In the genomic region with DNA sequence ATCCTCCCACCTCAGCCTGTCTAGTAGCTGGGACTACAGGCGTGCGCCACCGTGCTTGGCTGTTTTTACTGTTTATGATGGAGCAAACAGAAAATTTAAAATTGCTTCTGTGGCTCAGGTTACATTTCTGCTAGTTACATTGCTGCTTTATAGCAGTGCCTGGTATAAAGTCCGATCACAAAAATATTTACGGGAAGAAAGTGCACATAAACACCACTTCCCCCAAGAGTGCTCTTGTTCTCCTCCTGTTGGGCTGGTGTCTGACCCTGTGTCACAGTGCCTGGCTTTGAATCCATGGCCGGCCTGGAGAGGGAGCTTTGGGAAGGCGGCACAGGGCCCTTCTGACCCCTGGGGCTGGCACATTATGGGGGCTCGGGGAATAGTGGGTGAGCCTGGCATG, we compare ENCODE assay signal across 15 cellular contexts. TPM values are rescaled to one million over a fixed set of nuclear protein-coding genes. Genes with fewer than 3 reads are reported as not detected.
DNase-seq lines count a peak whose midpoint lies in the region; ATAC-seq and TF ChIP-seq lines count a peak whose summit lies in the region.
"Had no signal": no experiment of that assay in that cellular context is flagged by ENCODE, and none has a peak within 500 bp of the region (broad histone marks: within the 10 kb centered on the region; RNA-seq: fewer than 3 reads in every experiment).

No MANE protein-coding gene starts in this region.

- ATAC-seq in left colon (peak; percentile 92), psoas muscle (no peak), HG02885 (IDR thresholded peaks at IDR 0.05; ENCODE audit: poor library complexity, unreplicated experiment) (no peak), upper lobe of right lung (no peak)
- ATAC-seq: HCT116 had no signal

- no peak for TF ChIP-seq POLR2A in testis (IDR thresholded peaks at IDR 0.05)

- no peaks in the 10 kb centered on the region for H3K27me3 Mint-ChIP-seq in activated naive CD4-positive, alpha-beta T cell treated with anti-CD3 and anti-CD28 coated beads, Interleukin-2, amount 10 ng/mL, durations not matched to agents 7 days and 5 days
- H3K27me3 Mint-ChIP-seq in activated naive CD4-positive, alpha-beta T cell treated with anti-CD3 and anti-CD28 coated beads for 36 hours (ENCODE audit: low read depth) = no peaks in the 10 kb centered on the region

- H3K4me3 Mint-ChIP-seq in activated naive CD4-positive, alpha-beta T cell treated with anti-CD3 and anti-CD28 coated beads, Interleukin-2, amount 10 ng/mL, durations not matched to agents 7 days and 5 days = no peak overlapping the region
- H3K4me3 Mint-ChIP-seq in activated naive CD4-positive, alpha-beta T cell treated with anti-CD3 and anti-CD28 coated beads for 36 hours = no peak overlapping the region

- H3K36me3 ChIP-seq in psoas muscle (ENCODE audit: insufficient read depth in 1 of 2, low read depth in 1 of 2) (peaks cover 3 to 67% of the 10 kb centered on the region in 2 donors), testis (ENCODE audit: low read depth, missing control alignments) (no peaks in the 10 kb centered on the region), upper lobe of right lung (peaks cover 52% of the 10 kb centered on the region)

- H3K9me3 ChIP-seq in psoas muscle (no peaks in the 10 kb centered on the region), testis (no peaks in the 10 kb centered on the region), upper lobe of right lung (no peaks in the 10 kb centered on the region)
- H3K9me3 ChIP-seq: BLaER1 had no signal

- no peak for DNase-seq in activated naive CD4-positive, alpha-beta T cell treated with anti-CD3 and anti-CD28 coated beads, Interleukin-2, amount 10 ng/mL, durations not matched to agents 7 days and 5 days
- no peak for DNase-seq in activated naive CD4-positive, alpha-beta T cell treated with anti-CD3 and anti-CD28 coated beads for 36 hours
- DNase-seq in left colon = peak in 1 of 2 donors; percentile 48
- no peak for DNase-seq in psoas muscle
- no peak for DNase-seq in testis
- no peak for DNase-seq in upper lobe of right lung
- DNase-seq: 8988T, AML-193, Calu3, DMS 273 treated with DMSO at 0.1 percent for 48 hours had no signal

- intact Hi-C loops in activated naive CD4-positive, alpha-beta T cell treated with anti-CD3 and anti-CD28 coated beads for 36 hours (cut with micrococcal nuclease) = no loop called here
- intact Hi-C loops in left colon (cut with DNase I, micrococcal nuclease) (no loop called here), psoas muscle (cut with DNase I) (no loop called here), testis (cut with DNase I; ENCODE audit: low total_unique reads) (no loop called here), upper lobe of right lung (cut with DNase I) (no loop called here)

- H3K4me1 ChIP-seq in psoas muscle (peaks cover 13% of the 10 kb centered on the region), testis (peaks cover 13% of the 10 kb centered on the region), upper lobe of right lung (no peaks in the 10 kb centered on the region)
- H3K4me1 ChIP-seq: BLaER1 had no signal

- TF ChIP-seq CTCF in psoas muscle (IDR thresholded peaks at IDR 0.05) (no peak), testis (IDR thresholded peaks at IDR 0.05) (no peak), upper lobe of right lung (IDR thresholded peaks at IDR 0.05) (no peak)

- H3K4me1 Mint-ChIP-seq in activated naive CD4-positive, alpha-beta T cell treated with anti-CD3 and anti-CD28 coated beads, Interleukin-2, amount 10 ng/mL, durations not matched to agents 7 days and 5 days = peaks cover 2% of the 10 kb centered on the region
- H3K4me1 Mint-ChIP-seq in activated naive CD4-positive, alpha-beta T cell treated with anti-CD3 and anti-CD28 coated beads for 36 hours (ENCODE audit: low read depth) = no peaks in the 10 kb centered on the region

- CTCF ChIA-PET in activated naive CD4-positive, alpha-beta T cell treated with anti-CD3 and anti-CD28 coated beads, Interleukin-2, amount 10 ng/mL, durations not matched to agents 7 days and 5 days (lab: Charles Lee) = no interaction called here
- CTCF ChIA-PET in activated naive CD4-positive, alpha-beta T cell treated with anti-CD3 and anti-CD28 coated beads for 36 hours (lab: Charles Lee) = interaction anchor here (1.2 kb wide), 1 partner anchor 9 kb away, joined by 3 read pairs; no protein-coding TSS in a partner anchor

- peak overlapping the region; percentile 81 for H3K27ac ChIP-seq in psoas muscle
- no peak overlapping the region for H3K27ac ChIP-seq in testis
- H3K27ac ChIP-seq in upper lobe of right lung = no peak overlapping the region
- H3K27ac ChIP-seq: BLaER1 had no signal

- H3K27ac Mint-ChIP-seq in activated naive CD4-positive, alpha-beta T cell treated with anti-CD3 and anti-CD28 coated beads, Interleukin-2, amount 10 ng/mL, durations not matched to agents 7 days and 5 days = peak overlapping the region; percentile 45
- no peak overlapping the region for H3K27ac Mint-ChIP-seq in activated naive CD4-positive, alpha-beta T cell treated with anti-CD3 and anti-CD28 coated beads for 36 hours

- no peak overlapping the region for H3K4me3 ChIP-seq in psoas muscle
- H3K4me3 ChIP-seq in testis = no peak overlapping the region
- H3K4me3 ChIP-seq in upper lobe of right lung = no peak overlapping the region
- H3K4me3 ChIP-seq: BLaER1 had no signal

- H3K27me3 ChIP-seq in psoas muscle (ENCODE audit: insufficient read depth in 3 of 3, low read length in 2 of 3) (no peaks in the 10 kb centered on the region), testis (no peaks in the 10 kb centered on the region), upper lobe of right lung (no peaks in the 10 kb centered on the region)
- H3K27me3 ChIP-seq: BLaER1 had no signal

- WGBS in psoas muscle, 3 donors = 73 to 86% (median 73%) methylated on average over 8 of the region's 8 CpGs
- 78 to 85% methylated on average over 8 of the region's 8 CpGs for whole genome bisulfite sequencing in testis, 2 donors

- no peaks in the 10 kb centered on the region for H3K9me3 Mint-ChIP-seq in activated naive CD4-positive, alpha-beta T cell treated with anti-CD3 and anti-CD28 coated beads, Interleukin-2, amount 10 ng/mL, durations not matched to agents 7 days and 5 days
- H3K9me3 Mint-ChIP-seq in activated naive CD4-positive, alpha-beta T cell treated with anti-CD3 and anti-CD28 coated beads for 36 hours = no peaks in the 10 kb centered on the region

- peaks cover 15% of the 10 kb centered on the region for H3K36me3 Mint-ChIP-seq in activated naive CD4-positive, alpha-beta T cell treated with anti-CD3 and anti-CD28 coated beads, Interleukin-2, amount 10 ng/mL, durations not matched to agents 7 days and 5 days
- peaks cover 3% of the 10 kb centered on the region for H3K36me3 Mint-ChIP-seq in activated naive CD4-positive, alpha-beta T cell treated with anti-CD3 and anti-CD28 coated beads for 36 hours (ENCODE audit: low read depth)

RNA-seq across cellular contexts. Expression of a gene that starts 11.9 kb away (rescaled TPM):
- 10 to 100 TPM; 48.2 to 60.0 TPM for total RNA-seq in activated naive CD4-positive, alpha-beta T cell treated with anti-CD3 and anti-CD28 coated beads for 36 hours
- total RNA-seq in left colon = 10 to 100 TPM; 78.8 to 80.1 TPM
- total RNA-seq in psoas muscle = 100 to 1,000 TPM; 209 to 509 (median 312) TPM
- 100 to 1,000 TPM in 2 of 3 donors, 10 to 100 TPM in 1; 99.3 to 208 (median 135) TPM for polyA plus RNA-seq in psoas muscle
- total RNA-seq in testis = 100 to 1,000 TPM; 114 to 116 TPM
- 203 TPM for polyA plus RNA-seq in testis (ENCODE audit: insufficient read depth, low read depth, low replicate concordance)
- 85.7 TPM for total RNA-seq in upper lobe of right lung

RNA-seq across cellular contexts. Expression of a gene that starts 15.1 kb away (rescaled TPM):
- total RNA-seq in activated naive CD4-positive, alpha-beta T cell treated with anti-CD3 and anti-CD28 coated beads for 36 hours = 10 to 100 TPM; 50.9 to 53.0 TPM
- total RNA-seq in left colon (10 to 100 TPM; 45.8 to 51.5 TPM), psoas muscle (10 to 100 TPM; 27.3 to 54.4 (median 39.6) TPM), testis (10 to 100 TPM; 50.6 to 72.9 TPM), upper lobe of right lung (45.9 TPM)
- polyA plus RNA-seq in psoas muscle (10 to 100 TPM; 39.9 to 99.9 (median 60.4) TPM), testis (ENCODE audit: insufficient read depth, low read depth, low replicate concordance) (34.0 TPM)

RNA-seq across cellular contexts. Expression of a gene that starts 20.1 kb away (rescaled TPM):
- total RNA-seq in activated naive CD4-positive, alpha-beta T cell treated with anti-CD3 and anti-CD28 coated beads for 36 hours = not detected
- total RNA-seq in left colon (under 1 TPM in 1 of 2 donors, not detected in 1; 0.42 TPM), psoas muscle (not detected), testis (10 to 100 TPM in 1 of 2 donors, 1 to 10 TPM in 1; 5.0 to 12.7 TPM), upper lobe of right lung (not detected)
- polyA plus RNA-seq in psoas muscle (not detected), testis (ENCODE audit: insufficient read depth, low read depth, low replicate concordance) (12.6 TPM)
- total RNA-seq: Calu3, Daoy, H4 had no signal

RNA-seq across cellular contexts. Expression of a gene that starts 30.7 kb away (rescaled TPM):
- total RNA-seq in activated naive CD4-positive, alpha-beta T cell treated with anti-CD3 and anti-CD28 coated beads for 36 hours = 10 to 100 TPM; 54.7 to 56.6 TPM
- total RNA-seq in left colon (10 to 100 TPM in 1 of 2 donors, 1 to 10 TPM in 1; 6.5 to 12.5 TPM), psoas muscle (1 to 10 TPM in 1 of 4 donors, under 1 TPM in 2, not detected in 1; 0.63 to 6.0 (median 0.84) TPM), testis (10 to 100 TPM; 31.5 to 52.7 TPM), upper lobe of right lung (1.9 TPM)
- polyA plus RNA-seq in psoas muscle (1 to 10 TPM in 2 of 3 donors, under 1 TPM in 1; 0.20 to 1.2 (median 1.0) TPM), testis (ENCODE audit: insufficient read depth, low read depth, low replicate concordance) (55.2 TPM)

RNA-seq across cellular contexts. Expression of a gene that starts 33.1 kb away (rescaled TPM):
- under 1 TPM; 0.45 to 0.96 TPM for total RNA-seq in activated naive CD4-positive, alpha-beta T cell treated with anti-CD3 and anti-CD28 coated beads for 36 hours
- total RNA-seq in left colon (10 to 100 TPM; 32.9 to 40.3 TPM), psoas muscle (1 to 10 TPM; 2.0 to 6.3 (median 2.9) TPM), testis (1 to 10 TPM; 4.2 to 7.2 TPM), upper lobe of right lung (6.7 TPM)
- polyA plus RNA-seq in psoas muscle (10 to 100 TPM in 1 of 3 donors, 1 to 10 TPM in 2; 1.8 to 15.4 (median 2.1) TPM), testis (ENCODE audit: insufficient read depth, low read depth, low replicate concordance) (0.76 TPM)
